ENCODE assay signal across 1 cellular context in the genomic region with DNA sequence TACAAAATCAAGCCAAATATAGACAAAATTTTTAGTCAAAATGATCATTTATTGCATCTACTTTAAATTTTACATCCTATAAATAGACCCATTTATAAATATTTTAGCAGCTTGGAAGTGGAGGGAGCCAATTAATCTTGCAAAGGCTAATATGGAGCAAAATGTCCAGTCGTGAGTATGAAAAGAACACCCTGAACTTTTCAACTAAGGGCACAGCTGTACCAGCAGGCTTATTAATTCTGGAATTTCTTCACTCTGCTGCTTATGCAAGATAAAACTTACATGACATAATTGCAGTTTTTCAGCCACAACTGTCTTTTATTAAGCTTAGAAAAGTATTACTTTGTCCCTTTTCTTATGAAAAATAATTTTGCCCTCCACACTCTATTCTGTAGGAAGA.
TF ChIP-seq lines count a peak whose summit lies in the region.

No MANE protein-coding gene starts in this region.

TF ChIP-seq in WTC11, 78 proteins besides CTCF, POLR2A, EP300 and RAD21 (continued from another document):
- TF ChIP-seq, protein P1, sequence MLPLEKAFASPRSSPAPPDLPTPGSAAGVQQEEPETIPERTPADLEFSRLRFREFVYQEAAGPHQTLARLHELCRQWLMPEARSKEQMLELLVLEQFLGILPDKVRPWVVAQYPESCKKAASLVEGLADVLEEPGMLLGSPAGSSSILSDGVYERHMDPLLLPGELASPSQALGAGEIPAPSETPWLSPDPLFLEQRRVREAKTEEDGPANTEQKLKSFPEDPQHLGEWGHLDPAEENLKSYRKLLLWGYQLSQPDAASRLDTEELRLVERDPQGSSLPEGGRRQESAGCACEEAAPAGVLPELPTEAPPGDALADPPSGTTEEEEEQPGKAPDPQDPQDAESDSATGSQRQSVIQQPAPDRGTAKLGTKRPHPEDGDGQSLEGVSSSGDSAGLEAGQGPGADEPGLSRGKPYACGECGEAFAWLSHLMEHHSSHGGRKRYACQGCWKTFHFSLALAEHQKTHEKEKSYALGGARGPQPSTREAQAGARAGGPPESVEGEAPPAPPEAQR (CRISPR knock-in tag; IDR thresholded peaks at IDR 0.05), result no peak
- no peak for TF ChIP-seq ZNF317 (CRISPR knock-in tag; IDR thresholded peaks at IDR 0.05; ENCODE audit: borderline replicate concordance, low read depth)
- TF ChIP-seq, protein P2, sequence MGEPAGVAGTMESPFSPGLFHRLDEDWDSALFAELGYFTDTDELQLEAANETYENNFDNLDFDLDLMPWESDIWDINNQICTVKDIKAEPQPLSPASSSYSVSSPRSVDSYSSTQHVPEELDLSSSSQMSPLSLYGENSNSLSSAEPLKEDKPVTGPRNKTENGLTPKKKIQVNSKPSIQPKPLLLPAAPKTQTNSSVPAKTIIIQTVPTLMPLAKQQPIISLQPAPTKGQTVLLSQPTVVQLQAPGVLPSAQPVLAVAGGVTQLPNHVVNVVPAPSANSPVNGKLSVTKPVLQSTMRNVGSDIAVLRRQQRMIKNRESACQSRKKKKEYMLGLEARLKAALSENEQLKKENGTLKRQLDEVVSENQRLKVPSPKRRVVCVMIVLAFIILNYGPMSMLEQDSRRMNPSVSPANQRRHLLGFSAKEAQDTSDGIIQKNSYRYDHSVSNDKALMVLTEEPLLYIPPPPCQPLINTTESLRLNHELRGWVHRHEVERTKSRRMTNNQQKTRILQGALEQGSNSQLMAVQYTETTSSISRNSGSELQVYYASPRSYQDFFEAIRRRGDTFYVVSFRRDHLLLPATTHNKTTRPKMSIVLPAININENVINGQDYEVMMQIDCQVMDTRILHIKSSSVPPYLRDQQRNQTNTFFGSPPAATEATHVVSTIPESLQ (CRISPR knock-in tag; IDR thresholded peaks at IDR 0.05), result no peak
- TF ChIP-seq, protein P3, sequence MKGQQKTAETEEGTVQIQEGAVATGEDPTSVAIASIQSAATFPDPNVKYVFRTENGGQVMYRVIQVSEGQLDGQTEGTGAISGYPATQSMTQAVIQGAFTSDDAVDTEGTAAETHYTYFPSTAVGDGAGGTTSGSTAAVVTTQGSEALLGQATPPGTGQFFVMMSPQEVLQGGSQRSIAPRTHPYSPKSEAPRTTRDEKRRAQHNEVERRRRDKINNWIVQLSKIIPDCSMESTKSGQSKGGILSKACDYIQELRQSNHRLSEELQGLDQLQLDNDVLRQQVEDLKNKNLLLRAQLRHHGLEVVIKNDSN (CRISPR knock-in tag; IDR thresholded peaks at IDR 0.05), result no peak
- TF ChIP-seq TP53 (CRISPR knock-in tag; IDR thresholded peaks at IDR 0.05), result no peak
- TF ChIP-seq RELA (CRISPR knock-in tag; IDR thresholded peaks at IDR 0.05; ENCODE audit: borderline replicate concordance), result no peak
- TF ChIP-seq, protein P4, sequence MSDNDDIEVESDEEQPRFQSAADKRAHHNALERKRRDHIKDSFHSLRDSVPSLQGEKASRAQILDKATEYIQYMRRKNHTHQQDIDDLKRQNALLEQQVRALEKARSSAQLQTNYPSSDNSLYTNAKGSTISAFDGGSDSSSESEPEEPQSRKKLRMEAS (CRISPR knock-in tag; IDR thresholded peaks at IDR 0.05), result no peak
- no peak for TF ChIP-seq ZBTB21 (CRISPR knock-in tag; IDR thresholded peaks at IDR 0.05; ENCODE audit: borderline replicate concordance)
- TF ChIP-seq KAT7 (CRISPR knock-in tag; IDR thresholded peaks at IDR 0.05; ENCODE audit: borderline replicate concordance), result no peak
- TF ChIP-seq ZNF671 (CRISPR knock-in tag; IDR thresholded peaks at IDR 0.05), result no peak
- TF ChIP-seq ESRRA (CRISPR knock-in tag; IDR thresholded peaks at IDR 0.05; ENCODE audit: borderline replicate concordance), result no peak
- TF ChIP-seq FOXJ3 (CRISPR knock-in tag; IDR thresholded peaks at IDR 0.05; ENCODE audit: borderline replicate concordance), result no peak
